Comparison of ENCODE assay signal across 25 cellular contexts in the genomic region with DNA sequence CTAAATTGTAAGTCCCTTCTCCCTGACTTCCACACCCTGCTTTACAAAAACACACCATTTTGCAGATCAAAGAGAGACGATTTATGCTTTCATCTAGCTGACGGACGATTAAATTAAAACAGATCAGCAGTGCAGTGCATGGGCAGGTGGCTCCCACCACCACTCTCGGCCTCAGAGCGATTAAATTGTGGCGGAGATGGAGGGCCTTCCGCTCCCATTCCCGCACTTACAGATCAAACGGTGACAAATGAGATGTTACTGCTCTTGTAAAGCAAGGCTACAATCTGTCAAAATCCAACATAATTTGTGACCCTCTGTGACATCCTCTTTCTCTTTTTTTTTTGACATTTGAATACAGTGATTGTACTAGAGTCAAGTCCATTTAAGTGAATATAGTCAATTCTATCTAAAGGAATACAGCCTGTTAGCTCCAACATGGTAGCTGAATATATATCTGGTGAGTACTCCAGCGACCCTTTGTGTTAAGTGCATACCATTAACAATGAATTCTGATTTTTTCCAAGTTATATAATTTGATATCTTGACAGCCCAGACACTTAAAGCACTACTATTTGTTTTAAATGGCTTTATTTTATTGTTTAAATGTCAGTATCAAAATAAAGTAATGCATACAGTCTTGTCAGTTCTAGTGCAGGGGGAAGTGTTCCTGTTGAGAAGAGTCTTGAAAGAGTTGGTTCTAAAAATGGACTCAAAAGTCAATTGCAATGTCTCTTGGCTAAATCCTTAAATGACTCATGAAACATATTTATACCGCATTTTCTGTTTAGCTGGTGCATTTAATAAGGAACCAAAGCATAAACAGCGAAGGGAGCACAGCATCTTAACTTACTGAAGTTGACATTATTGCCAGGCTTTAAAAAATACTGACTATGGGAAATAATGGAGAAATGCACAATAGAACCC.
"Had no signal": no experiment of that assay in that cellular context is flagged by ENCODE, and none has a peak within 500 bp of the region (broad histone marks: within the 10 kb centered on the region; RNA-seq: fewer than 3 reads in every experiment).

No MANE protein-coding gene starts in this region.

- H3K9ac ChIP-seq: parathyroid adenoma had no signal

- H3K27ac ChIP-seq: hepatocyte, left lung, parathyroid adenoma, sigmoid colon, thoracic aorta, upper lobe of left lung had no signal

- H3K27me3 ChIP-seq: hepatocyte, left lung, sigmoid colon, upper lobe of left lung had no signal

- H2AFZ ChIP-seq: hepatocyte, parathyroid adenoma had no signal

- H3K4me1 ChIP-seq: left lung, parathyroid adenoma, sigmoid colon, upper lobe of left lung had no signal

- H3K36me3 ChIP-seq: left lung, sigmoid colon, thoracic aorta, upper lobe of left lung had no signal

- FAIRE-seq: endothelial cell of umbilical vein had no signal

- H3K4me3 ChIP-seq: hepatocyte, left lung, sigmoid colon, thoracic aorta, upper lobe of left lung had no signal

- ATAC-seq: activated naive CD4-positive, alpha-beta T cell treated with anti-CD3 and anti-CD28 coated beads, Interleukin-2, amount 50 U/mL, for 72 hours; activated T-helper 17 cell treated with anti-CD3 and anti-CD28 coated beads, Interleukin-2, amount 50 U/mL, for 72 hours; effector memory CD8-positive, alpha-beta T cell; esophagus mucosa; left lung; natural killer cell treated with Interleukin-12 subunit alpha and Interleukin-12 subunit beta and Interleukin-15 and Interleukin-18, amount 100 ng/mL, for 72 hours; stimulated activated naive B cell treated with anti-CD40 and anti-IgM and Interleukin-4, amounts not matched to agents 10 μg/mL and 1 μg/mL and 100 μg/mL, for 72 hours; WTC11 had no signal

- H3K9me3 ChIP-seq: left lung, sigmoid colon, thoracic aorta, upper lobe of left lung had no signal

- H3K4me2 ChIP-seq: hepatocyte had no signal

- DNase-seq: activated T-cell treated with anti-CD3 and anti-CD28 coated beads, Interleukin-2, amount 50 U/mL, for 1 hour; aorta; caudate nucleus; effector memory CD8-positive, alpha-beta T cell; foreskin melanocyte; glutamatergic neuron; immature natural killer cell; left lung; midbrain; nucleus accumbens; sigmoid colon; stimulated activated CD4-positive, alpha-beta T cell treated with anti-CD3 and anti-CD28 coated beads, Interleukin-2, amount 100 ng/mL, for 48 hours; stimulated activated CD8-positive, alpha-beta memory T cell treated with anti-CD3 and anti-CD28 coated beads, Interleukin-4, amount 100 ng/mL, for 48 hours; stimulated activated naive B cell treated with anti-CD40 and anti-IgM and Interleukin-4, amounts not matched to agents 10 μg/mL and 1 μg/mL and 100 μg/mL, for 72 hours; T-helper 9 cell; upper lobe of left lung had no signal

- H3K79me2 ChIP-seq: hepatocyte, parathyroid adenoma had no signal
